ENCODE assay signal across 15 cellular contexts in genomic region chr1:21510885-21511578, GRCh38. TPM values are rescaled to one million over a fixed set of nuclear protein-coding genes. Genes with fewer than 3 reads are reported as not detected.
DNase-seq lines count a peak whose midpoint lies in the region; ATAC-seq, FAIRE-seq and TF ChIP-seq lines count a peak whose summit lies in the region.
"Had no signal": no experiment of that assay in that cellular context is flagged by ENCODE, and none has a peak within 500 bp of the region (broad histone marks: within the 10 kb centered on the region; RNA-seq: fewer than 3 reads in every experiment).

No MANE protein-coding gene starts in this region.

- no peaks in the 10 kb centered on the region for H3K9me1 ChIP-seq in endothelial cell of umbilical vein (replicated peaks; ENCODE audit: control insufficient read depth, extremely low read depth, insufficient read depth, low read length)

- no peak overlapping the region for H3K4me3 ChIP-seq in PC-3 (ENCODE audit: low read length)
- H3K4me3 ChIP-seq in endothelial cell of umbilical vein (replicated peaks in 1 of 3; ENCODE audit: insufficient read depth in 1 of 3, low read depth in 1 of 3, low read length in 3 of 3) = no peak overlapping the region

- no peak for TF ChIP-seq POLR2A in endothelial cell of umbilical vein (IDR thresholded peaks at IDR 0.05; ENCODE audit: low read depth, low read length)

- no peak overlapping the region for H3K27ac ChIP-seq in PC-3 (ENCODE audit: low read length)
- no peak overlapping the region for H3K27ac ChIP-seq in endothelial cell of umbilical vein (ENCODE audit: insufficient read depth, low read depth, low read length)

- peak overlapping the region; percentile 86 for H3K27ac Mint-ChIP-seq in osteocyte (ENCODE audit: unreplicated experiment)
- no peak overlapping the region for H3K27ac Mint-ChIP-seq in activated T-helper 2 cell treated with anti-CD3 and anti-CD28 coated beads, Interferon-gamma antibody, Interleukin-2, Interleukin-4, amounts not matched to agents 10 μg/mL and 5 μg/mL and 100 μg/mL, durations not matched to agents 14 hours and 24 hours and 36 hours
- H3K27ac Mint-ChIP-seq: stimulated activated naive CD8-positive, alpha-beta T cell treated with anti-CD3 and anti-CD28 coated beads, Interleukin-15, Interleukin-2, amounts not matched to agents 100 ng/mL and 50 ng/mL, for 24 hours had no signal

- H3K36me3 Mint-ChIP-seq in osteocyte (ENCODE audit: unreplicated experiment) = no peaks in the 10 kb centered on the region
- H3K36me3 Mint-ChIP-seq in activated T-helper 2 cell treated with anti-CD3 and anti-CD28 coated beads, Interferon-gamma antibody, Interleukin-2, Interleukin-4, amounts not matched to agents 10 μg/mL and 5 μg/mL and 100 μg/mL, durations not matched to agents 14 hours and 24 hours and 36 hours (ENCODE audit: low read depth) = no peaks in the 10 kb centered on the region

- no peaks in the 10 kb centered on the region for H3K9me2 ChIP-seq in PC-3 (replicated peaks; ENCODE audit: low read length)

- POLR2A ChIA-PET in PC-3 (lab: Charles Lee; ENCODE audit: unreplicated experiment) (no interaction called here), endothelial cell of umbilical vein (lab: Charles Lee) (no interaction called here)

- peaks cover 4% of the 10 kb centered on the region; the same call in 1 of the 2 replicates for H3K4me1 ChIP-seq in PC-3 (ENCODE audit: insufficient read depth, low read length)
- peaks cover 3% of the 10 kb centered on the region for H3K4me1 ChIP-seq in endothelial cell of umbilical vein (ENCODE audit: control insufficient read depth, extremely low read depth, insufficient read depth, low read length)

- FAIRE-seq in endothelial cell of umbilical vein (lab: Jason Lieb, UNC) = no peak

- H3K27me3 Mint-ChIP-seq in osteocyte (ENCODE audit: unreplicated experiment) = no peaks in the 10 kb centered on the region
- peaks cover 46% of the 10 kb centered on the region for H3K27me3 Mint-ChIP-seq in activated T-helper 2 cell treated with anti-CD3 and anti-CD28 coated beads, Interferon-gamma antibody, Interleukin-2, Interleukin-4, amounts not matched to agents 10 μg/mL and 5 μg/mL and 100 μg/mL, durations not matched to agents 14 hours and 24 hours and 36 hours (ENCODE audit: low read depth)

- ATAC-seq in PC-3 = peak; percentile 16; the same call in 1 of the 2 replicates
- ATAC-seq: activated CD4-positive, CD25-positive, alpha-beta regulatory T cell treated with anti-CD3 and anti-CD28 coated beads, Interleukin-2, amount 50 U/mL, for 24 hours had no signal

- H3F3A ChIP-seq in PC-3 (ENCODE audit: low read length, unreplicated experiment) = no peaks in the 10 kb centered on the region

- DNase-seq in DMS 273 (lab: John Stamatoyannopoulos, UW; ENCODE audit: unreplicated experiment) = peak; percentile 33
- no peak for DNase-seq in DMS 273 treated with DMSO at 0.1 percent for 48 hours (lab: John Stamatoyannopoulos, UW)
- no peak for DNase-seq in PC-3
- DNase-seq in endothelial cell of umbilical vein (ENCODE audit: low read depth, low spot score) = no peak
- no peak for DNase-seq in osteocyte (ENCODE audit: extremely low spot score, unreplicated experiment)
- no peak for DNase-seq in stimulated activated CD4-positive, alpha-beta T cell treated with anti-CD3 and anti-CD28 coated beads, Interleukin-12 subunit alpha, Interleukin-12 subunit beta, amount 100 ng/mL, for 4 hours
- no peak for DNase-seq in activated gamma-delta T cell treated with Interleukin-2 at 50 U/mL for 16 hours
- no peak for DNase-seq in activated T-helper 2 cell treated with anti-CD3 and anti-CD28 coated beads, Interferon-gamma antibody, Interleukin-2, Interleukin-4, amounts not matched to agents 10 μg/mL and 5 μg/mL and 100 μg/mL, durations not matched to agents 14 hours and 24 hours and 36 hours (ENCODE audit: low spot score)
- DNase-seq: 8988T; effector CD4-positive, alpha-beta T cell; GOT3; hippocampal formation; NCI-H1092 had no signal

- H3K79me2 ChIP-seq in PC-3 (ENCODE audit: low read length) (no peaks in the 10 kb centered on the region), endothelial cell of umbilical vein (ENCODE audit: control insufficient read depth, insufficient read depth, low read length) (no peaks in the 10 kb centered on the region)

- H3K9me3 ChIP-seq in PC-3 (ENCODE audit: low read length) (no peaks in the 10 kb centered on the region), endothelial cell of umbilical vein (replicated peaks; ENCODE audit: control insufficient read depth, insufficient read depth, low read length) (no peaks in the 10 kb centered on the region)

- intact Hi-C loops in PC-3 (cut with micrococcal nuclease) (no loop called here), endothelial cell of umbilical vein (cut with micrococcal nuclease) (loop anchor here (2.0 kb wide), 1 partner anchor 148 kb away; no protein-coding TSS in a partner anchor)
- intact Hi-C loops in activated T-helper 2 cell treated with anti-CD3 and anti-CD28 coated beads, Interferon-gamma antibody, Interleukin-2, Interleukin-4, amounts not matched to agents 10 μg/mL and 5 μg/mL and 100 μg/mL, durations not matched to agents 14 hours and 24 hours and 36 hours (cut with micrococcal nuclease) = no loop called here

- H2AFZ ChIP-seq in PC-3 (ENCODE audit: low read length) = no peak overlapping the region
- no peak overlapping the region for H2AFZ ChIP-seq in endothelial cell of umbilical vein (ENCODE audit: low read depth, low read length)

- no peak overlapping the region for H3K9ac ChIP-seq in PC-3 (ENCODE audit: low read length)
- no peak overlapping the region for H3K9ac ChIP-seq in endothelial cell of umbilical vein (replicated peaks; ENCODE audit: extremely low read depth, insufficient read depth, low read length)

- peaks cover 36% of the 10 kb centered on the region for H3K4me1 Mint-ChIP-seq in osteocyte (ENCODE audit: unreplicated experiment)
- H3K4me1 Mint-ChIP-seq in activated T-helper 2 cell treated with anti-CD3 and anti-CD28 coated beads, Interferon-gamma antibody, Interleukin-2, Interleukin-4, amounts not matched to agents 10 μg/mL and 5 μg/mL and 100 μg/mL, durations not matched to agents 14 hours and 24 hours and 36 hours (ENCODE audit: low read depth) = peaks cover 5% of the 10 kb centered on the region

- peaks cover 15% of the 10 kb centered on the region; the same call in 1 of the 2 replicates for H3K27me3 ChIP-seq in PC-3 (ENCODE audit: low read length)
- H3K27me3 ChIP-seq in endothelial cell of umbilical vein (ENCODE audit: control insufficient read depth in 2 of 2, insufficient read depth in 2 of 2, low read length in 2 of 2) = peaks cover 51 to 56% of the 10 kb centered on the region in 2 experiments

- peak overlapping the region; percentile 33 for H3K4me3 Mint-ChIP-seq in osteocyte (ENCODE audit: unreplicated experiment)
- no peak overlapping the region for H3K4me3 Mint-ChIP-seq in activated T-helper 2 cell treated with anti-CD3 and anti-CD28 coated beads, Interferon-gamma antibody, Interleukin-2, Interleukin-4, amounts not matched to agents 10 μg/mL and 5 μg/mL and 100 μg/mL, durations not matched to agents 14 hours and 24 hours and 36 hours (ENCODE audit: low read depth)
- H3K4me3 Mint-ChIP-seq: stimulated activated naive CD8-positive, alpha-beta T cell treated with anti-CD3 and anti-CD28 coated beads, Interleukin-15, Interleukin-2, amounts not matched to agents 100 ng/mL and 50 ng/mL, for 24 hours had no signal

- no TSS peak for BruUV-seq in PC-3 (replicated peaks; lab: Mats Ljungman, UMichigan)
- BruUV-seq in endothelial cell of umbilical vein (replicated peaks; lab: Mats Ljungman, UMichigan) = no TSS peak

- CTCF ChIA-PET in PC-3 (lab: Charles Lee) = interaction anchor here (0.6 to 1.7 kb wide), 5 partner anchors 19 to 147 kb away, joined by 3 to 10 read pairs (median 3); no protein-coding TSS in a partner anchor
- CTCF ChIA-PET in endothelial cell of umbilical vein (lab: Charles Lee) = interaction anchor here (0.5 to 1.8 kb wide), 11 partner anchors 13 to 689 kb away, joined by 3 to 6 read pairs (median 3); no protein-coding TSS in a partner anchor

- no peaks in the 10 kb centered on the region for H4K20me1 ChIP-seq in PC-3 (ENCODE audit: low read length)
- no peaks in the 10 kb centered on the region for H4K20me1 ChIP-seq in endothelial cell of umbilical vein (replicated peaks; ENCODE audit: control insufficient read depth, extremely low read depth, insufficient read depth, low read length)

- TF ChIP-seq CTCF in PC-3 (conservative IDR thresholded peaks at IDR 0.05; ENCODE audit: low read depth, low read length) (peak; percentile 42; the same call in 1 of the 2 replicates), endothelial cell of umbilical vein (IDR thresholded peaks at IDR 0.05; ENCODE audit: extremely low read depth in 1 of 2, insufficient read depth in 1 of 2, low read depth in 1 of 2, low read length in 2 of 2) (no peak), osteocyte (IDR thresholded peaks at IDR 0.05) (peak; percentile 15)

- no peaks in the 10 kb centered on the region for H3K36me3 ChIP-seq in PC-3 (ENCODE audit: low read depth, low read length)
- no peaks in the 10 kb centered on the region for H3K36me3 ChIP-seq in endothelial cell of umbilical vein (ENCODE audit: control insufficient read depth in 2 of 2, extremely low read depth in 1 of 2, insufficient read depth in 2 of 2, low read length in 2 of 2)

- no peaks in the 10 kb centered on the region for H3K9me3 Mint-ChIP-seq in osteocyte (ENCODE audit: unreplicated experiment)
- no peaks in the 10 kb centered on the region for H3K9me3 Mint-ChIP-seq in activated T-helper 2 cell treated with anti-CD3 and anti-CD28 coated beads, Interferon-gamma antibody, Interleukin-2, Interleukin-4, amounts not matched to agents 10 μg/mL and 5 μg/mL and 100 μg/mL, durations not matched to agents 14 hours and 24 hours and 36 hours
- H3K9me3 Mint-ChIP-seq: stimulated activated naive CD8-positive, alpha-beta T cell treated with anti-CD3 and anti-CD28 coated beads, Interleukin-15, Interleukin-2, amounts not matched to agents 100 ng/mL and 50 ng/mL, for 24 hours had no signal

- no peak overlapping the region for H3K4me2 ChIP-seq in PC-3 (ENCODE audit: low read length)
- H3K4me2 ChIP-seq in endothelial cell of umbilical vein (ENCODE audit: insufficient read depth, low read length) = no peak overlapping the region

- dilution Hi-C loops in endothelial cell of umbilical vein (cut with MboI; ENCODE audit: extremely low pct_ligation_motif_present, low sequenced_read_pairs) = no loop called here

RNA-seq across cellular contexts. Expression of gene ALPL, which starts 1.8 kb away (rescaled TPM):
- total RNA-seq in PC-3 (2014; rRNA removed) (0.73 and 0.86 TPM in 2 replicates), endothelial cell of umbilical vein (0.30 and 0.38 TPM in 2 replicates), osteocyte (41.6 and 43.4 TPM in 2 replicates)
- 0.92 and 1.0 TPM in 2 replicates for polyA plus RNA-seq in endothelial cell of umbilical vein
- 0.20 and 0.22 TPM in 2 replicates for polyA plus RNA-seq in endothelial cell of umbilical vein (2011; cell fraction: cytosol; rRNA removed)
- polyA plus RNA-seq in endothelial cell of umbilical vein (2011; cell fraction: nucleus; rRNA removed) = 0.26 and 0.38 TPM in 2 replicates
- not detected in 2 replicates for polyA plus RNA-seq in endothelial cell of umbilical vein (2012)
- not detected in 2 replicates for polyA minus RNA-seq in endothelial cell of umbilical vein
- polyA minus RNA-seq in endothelial cell of umbilical vein (2011; cell fraction: cytosol; rRNA and poly(A)+ RNA removed) = not detected
- 0.34 TPM in 1 of 2 replicates, not detected in the other for polyA minus RNA-seq in endothelial cell of umbilical vein (2011; cell fraction: nucleus; rRNA and poly(A)+ RNA removed)
- not detected in 2 replicates for total RNA-seq in activated T-helper 2 cell treated with anti-CD3 and anti-CD28 coated beads, Interferon-gamma antibody, Interleukin-2, Interleukin-4, amounts not matched to agents 10 μg/mL and 5 μg/mL and 100 μg/mL, durations not matched to agents 14 hours and 24 hours and 36 hours

Comparison
In these comparisons a context has a peak if more than half of its experiments do, and no peak if none do; other contexts are left out.
1. CTCF ChIP-seq: peak in PC-3 (single experiment) and osteocyte (single experiment); none in endothelial cell of umbilical vein (0 of 2).
2. RNA of gene ALPL, which starts 1.8 kb away (total RNA-seq): 41.6 to 43.4 TPM in osteocyte; 0.73 to 0.86 TPM in PC-3, 0.30 to 0.38 TPM in endothelial cell of umbilical vein and not detected in activated T-helper 2 cell treated with anti-CD3 and anti-CD28 coated beads, Interferon-gamma antibody, Interleukin-2, Interleukin-4, amounts not matched to agents 10 μg/mL and 5 μg/mL and 100 μg/mL, durations not matched to agents 14 hours and 24 hours and 36 hours; every median in the first group is over 10 times any median in the second.